ENCODE assay signal across 9 cellular contexts in the genomic region with DNA sequence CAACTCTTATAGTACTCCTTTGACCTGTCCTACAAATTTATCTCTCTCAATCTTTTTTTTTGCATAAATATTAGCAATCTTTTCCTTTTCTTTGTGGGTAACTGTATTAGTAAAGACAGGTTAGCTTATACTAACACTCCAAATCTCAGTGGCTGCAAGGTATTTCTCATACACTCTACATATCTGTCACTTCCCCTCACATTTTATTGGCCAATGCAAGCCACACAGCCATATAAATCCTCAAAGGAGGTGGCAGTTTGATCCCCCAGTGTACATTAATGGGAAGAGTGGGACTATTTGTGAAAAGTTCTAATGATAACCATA. TPM values are rescaled to one million over a fixed set of nuclear protein-coding genes. Genes with fewer than 3 reads are reported as not detected.
DNase-seq lines count a peak whose midpoint lies in the region; ATAC-seq and TF ChIP-seq lines count a peak whose summit lies in the region.
"Had no signal": no experiment of that assay in that cellular context is flagged by ENCODE, and none has a peak within 500 bp of the region (broad histone marks: within the 10 kb centered on the region; RNA-seq: fewer than 3 reads in every experiment).

No MANE protein-coding gene starts in this region.

- POLR2A ChIA-PET in OCI-LY7 (lab: Charles Lee), result interaction anchor here (0.6 to 4.6 kb wide), 7 partner anchors 9 to 254 kb away, joined by 3 to 22 read pairs (median 4); a partner anchor contains a TSS

- H3K4me3 ChIP-seq in OCI-LY7 (ENCODE audit: low read depth, low read length, poor library complexity, severe bottlenecking) (peak overlapping the region; percentile 66), hepatocyte (peak overlapping the region; percentile 12), aorta (ENCODE audit: low read length in 2 of 2) (peak overlapping the region in 1 of 2 donors; percentile 54)
- H3K4me3 ChIP-seq: cardiac muscle cell had no signal

- BruUV-seq in OCI-LY7 (replicated peaks; lab: Mats Ljungman, UMichigan), result no TSS peak

- CTCF ChIA-PET in OCI-LY7 (lab: Charles Lee; ENCODE audit: unreplicated experiment), result interaction anchor here (2.1 kb wide), 1 partner anchor 8 kb away, joined by 15 read pairs; no protein-coding TSS in a partner anchor

- H3K27me3 ChIP-seq in hepatocyte, result no peaks in the 10 kb centered on the region
- no peaks in the 10 kb centered on the region for H3K27me3 ChIP-seq in aorta (ENCODE audit: control insufficient read depth in 1 of 2, insufficient read depth in 2 of 2, low read length in 1 of 2)

- H3K4me1 ChIP-seq in OCI-LY7 (ENCODE audit: insufficient read depth, low read length, poor library complexity, severe bottlenecking) (peaks cover 16% of the 10 kb centered on the region), hepatocyte (ENCODE audit: insufficient read depth) (no peaks in the 10 kb centered on the region), aorta (ENCODE audit: control insufficient read depth in 1 of 2, insufficient read depth in 2 of 2, low read length in 2 of 2) (peaks cover 0 to 2% of the 10 kb centered on the region in 2 donors)

- H4K20me1 ChIP-seq in OCI-LY7 (ENCODE audit: insufficient read depth, low read length), result no peaks in the 10 kb centered on the region
- no peaks in the 10 kb centered on the region for H4K20me1 ChIP-seq in hepatocyte (ENCODE audit: insufficient read depth, poor library complexity, severe bottlenecking)

- H3K4me2 ChIP-seq in OCI-LY7 (ENCODE audit: low read length) (peak overlapping the region; percentile 72), hepatocyte (peak overlapping the region; percentile 71)

- H2AFZ ChIP-seq in OCI-LY7 (ENCODE audit: low read length) (peak overlapping the region; percentile 71; the same call in 1 of the 2 replicates), hepatocyte (peak overlapping the region; percentile 62)

- no peak for TF ChIP-seq CTCF in OCI-LY7 (conservative IDR thresholded peaks at IDR 0.05; ENCODE audit: low read length)
- no peak for TF ChIP-seq CTCF in hepatocyte (IDR thresholded peaks at IDR 0.05; ENCODE audit: poor library complexity)

- ATAC-seq in HG02678 (IDR thresholded peaks at IDR 0.05; ENCODE audit: unreplicated experiment), result peak; percentile 42
- peak; percentile 10 for ATAC-seq in aorta (ENCODE audit: low FRiP score)

- H3K9me2 ChIP-seq in OCI-LY7 (ENCODE audit: insufficient read depth, low read length) (no peaks in the 10 kb centered on the region), hepatocyte (replicated peaks; ENCODE audit: insufficient read depth) (no peaks in the 10 kb centered on the region)

- peak overlapping the region; percentile 54 for H3K27ac ChIP-seq in OCI-LY7 (ENCODE audit: low read depth, low read length, poor library complexity, severe bottlenecking)
- H3K27ac ChIP-seq in hepatocyte, result no peak overlapping the region
- H3K27ac ChIP-seq in aorta (ENCODE audit: low read depth in 1 of 2, low read length in 2 of 2), result no peak overlapping the region
- H3K27ac ChIP-seq: cardiac muscle cell had no signal

- intact Hi-C loops in OCI-LY7 (cut with micrococcal nuclease; ENCODE audit: unreplicated experiment) (loop anchor here (2.0 kb wide), 1 partner anchor 43 kb away; a partner anchor contains a TSS), aorta (cut with DNase I) (loop anchor here in 1 of 2 donors (5.0 kb wide), 1 partner anchor 255 kb away; no protein-coding TSS in a partner anchor)

- H3K36me3 ChIP-seq in OCI-LY7 (ENCODE audit: insufficient read depth, low read length) (no peaks in the 10 kb centered on the region), hepatocyte (replicated peaks; ENCODE audit: insufficient read depth, low read depth) (no peaks in the 10 kb centered on the region), aorta (ENCODE audit: control insufficient read depth in 1 of 2, insufficient read depth in 2 of 2, low read length in 1 of 2) (no peaks in the 10 kb centered on the region)
- H3K36me3 ChIP-seq: cardiac muscle cell had no signal

- H3K79me2 ChIP-seq in OCI-LY7 (ENCODE audit: insufficient read depth, low read depth, low read length) (no peaks in the 10 kb centered on the region), hepatocyte (no peaks in the 10 kb centered on the region)

- DNase-seq in GF-D8 (lab: John Stamatoyannopoulos, UW) (peak; percentile 61), OCI-LY7 (ENCODE audit: low spot score) (peak; percentile 37), hepatocyte (ENCODE audit: low spot score) (no peak), aorta (no peak), anterior cingulate cortex (lab: John Stamatoyannopoulos, UW) (no peak), HuH-7.5 (ENCODE audit: low spot score) (no peak), NCI-H345 treated with DMSO at 0.1 percent for 48 hours (lab: John Stamatoyannopoulos, UW; ENCODE audit: unreplicated experiment) (no peak)

- no peaks in the 10 kb centered on the region for H3K9me3 ChIP-seq in OCI-LY7 (ENCODE audit: low read length)
- no peaks in the 10 kb centered on the region for H3K9me3 ChIP-seq in hepatocyte (ENCODE audit: low read depth)
- no peaks in the 10 kb centered on the region for H3K9me3 ChIP-seq in aorta (ENCODE audit: control insufficient read depth, low read length)

RNA-seq across cellular contexts. Expression of a gene that starts 42.6 kb away (rescaled TPM):
- 25.2 and 30.4 TPM in 2 replicates for total RNA-seq in OCI-LY7 (2014; rRNA removed; shearing (Covaris generic))
- total RNA-seq in OCI-LY7 (2022) (34.4 and 40.2 TPM in 2 replicates), hepatocyte (15.2 and 15.5 TPM in 2 replicates), aorta (10 to 100 TPM; 22.0 to 26.5 TPM)
- polyA plus RNA-seq in hepatocyte (22.5 and 23.7 TPM in 2 replicates), aorta (10 to 100 TPM; 14.5 to 16.0 TPM)

Comparison
In these comparisons a context has a peak if more than half of its experiments do, and no peak if none do; other contexts are left out.
1. DNase-seq: peak in GF-D8 (single experiment) and OCI-LY7 (single experiment); none in hepatocyte (single experiment), aorta (0 of 2), anterior cingulate cortex (0 of 58), HuH-7.5 (single experiment) and NCI-H345 treated with DMSO at 0.1 percent for 48 hours (single experiment).